ENCODE assay signal across 17 cellular contexts in genomic region chr5:660491-661030, GRCh38. TPM values are rescaled to one million over a fixed set of nuclear protein-coding genes. Genes with fewer than 3 reads are reported as not detected.
A peak's percentile ranks its signal among the peaks of the same experiment; 100 is the strongest.
DNase-seq lines count a peak whose midpoint lies in the region; ATAC-seq, FAIRE-seq and TF ChIP-seq lines count a peak whose summit lies in the region.
"Had no signal": no experiment of that assay in that cellular context is flagged by ENCODE, and none has a peak within 500 bp of the region (broad histone marks: within the 10 kb centered on the region; RNA-seq: fewer than 3 reads in every experiment).

No MANE protein-coding gene starts in this region.

- H3K9me3 Mint-ChIP-seq in Caco-2 (ENCODE audit: unreplicated experiment): peaks cover 6% of the 10 kb centered on the region
- H3K9me3 Mint-ChIP-seq: CD4-positive, alpha-beta T cell; H9 had no signal

- peak overlapping the region; percentile 81 for H3K27ac Mint-ChIP-seq in Caco-2 (ENCODE audit: unreplicated experiment)
- H3K27ac Mint-ChIP-seq: B cell; CD4-positive, alpha-beta T cell; H9 had no signal

- intact Hi-C loops in Caco-2 (cut with micrococcal nuclease; ENCODE audit: unreplicated experiment) (no loop called here), K562 (cut with micrococcal nuclease) (no loop called here), spleen (cut with DNase I; ENCODE audit: low total_unique reads) (no loop called here)

- POLR2A ChIA-PET in Caco-2 (lab: Charles Lee) (no interaction called here), K562 (lab: Yijun Ruan, JAX) (no interaction called here)

- DNase-seq in Caco-2 (no peak), K562 (ENCODE audit: extremely low read depth in 1 of 4, low spot score in 3 of 4) (no peak), spleen (peak; percentile 58), NCI-H1092 treated with DMSO at 0.1 percent for 48 hours (lab: John Stamatoyannopoulos, UW) (no peak), osteoblast (ENCODE audit: insufficient read length, low spot score, missing footprints) (no peak), dermis blood vessel endothelial cell (no peak), SKM-1 (lab: John Stamatoyannopoulos, UW; ENCODE audit: unreplicated experiment) (no peak)
- DNase-seq: C1 segment of cervical spinal cord; CD4-positive, alpha-beta T cell; DMS79; GM23248; H9 had no signal

- no peak overlapping the region for H3K27ac ChIP-seq in K562 (ENCODE audit: extremely low read depth, low read depth, low read length)
- peak overlapping the region; percentile 12 for H3K27ac ChIP-seq in layer of hippocampus (ENCODE audit: low read depth, low read length)
- no peak overlapping the region for H3K27ac ChIP-seq in spleen
- H3K27ac ChIP-seq in osteoblast (ENCODE audit: low read depth, low read length): no peak overlapping the region
- H3K27ac ChIP-seq: GM23248 had no signal

- H3K79me2 ChIP-seq in K562 (ENCODE audit: control insufficient read depth, insufficient read depth, low read length) (no peaks in the 10 kb centered on the region; the same call in 2 of the 3 replicates), osteoblast (ENCODE audit: insufficient read depth, low read length) (no peaks in the 10 kb centered on the region)

- no peak for TF ChIP-seq EP300 in K562 (IDR thresholded peaks at IDR 0.05; ENCODE audit: low read length)

- H3K27me3 ChIP-seq in Caco-2 (replicated peaks; ENCODE audit: control insufficient read depth, insufficient read depth, low read length) (no peaks in the 10 kb centered on the region), K562 (ENCODE audit: control insufficient read depth in 2 of 2, insufficient read depth in 2 of 2, low read length in 2 of 2) (no peaks in the 10 kb centered on the region), layer of hippocampus (ENCODE audit: control insufficient read depth, insufficient read depth, low read length) (no peaks in the 10 kb centered on the region), spleen (replicated peaks in 1 of 7) (no peaks in the 10 kb centered on the region), osteoblast (ENCODE audit: insufficient read depth, low read length) (no peaks in the 10 kb centered on the region)

- in situ Hi-C loops in K562 (cut with MboI): no loop called here

- H3K4me2 ChIP-seq in K562 (ENCODE audit: insufficient read depth, low read length): no peak overlapping the region
- H3K4me2 ChIP-seq in osteoblast (ENCODE audit: insufficient read depth, low read length): no peak overlapping the region

- H3K27me3 Mint-ChIP-seq in Caco-2 (ENCODE audit: insufficient read depth, unreplicated experiment): no peaks in the 10 kb centered on the region
- H3K27me3 Mint-ChIP-seq: B cell; CD4-positive, alpha-beta T cell had no signal

- H3K4me3 Mint-ChIP-seq in Caco-2 (ENCODE audit: unreplicated experiment): no peak overlapping the region
- H3K4me3 Mint-ChIP-seq: B cell; CD4-positive, alpha-beta T cell; H9 had no signal

- H3K4me3 ChIP-seq in Caco-2 (ENCODE audit: low read depth, low read length): no peak overlapping the region
- H3K4me3 ChIP-seq in K562: no peak overlapping the region
- no peak overlapping the region for H3K4me3 ChIP-seq in spleen
- H3K4me3 ChIP-seq in osteoblast (ENCODE audit: insufficient read depth, low read length): no peak overlapping the region
- H3K4me3 ChIP-seq: GM12878, GM23248 had no signal

- TF ChIP-seq CTCF in Caco-2 (IDR thresholded peaks at IDR 0.05; ENCODE audit: insufficient read depth in 1 of 2, low read depth in 1 of 2, low read length in 1 of 2, severe bottlenecking in 1 of 2, unreplicated experiment in 1 of 2) (no peak), K562 (IDR thresholded peaks at IDR 0.05 in 2 of 3, conservative IDR thresholded peaks at IDR 0.05 in 1 of 3; ENCODE audit: insufficient read depth in 2 of 3, low read depth in 1 of 3, low read length in 3 of 3) (no peak), spleen (IDR thresholded peaks at IDR 0.05 in 8 of 11, conservative IDR thresholded peaks at IDR 0.05 in 3 of 11) (no peak), osteoblast (IDR thresholded peaks at IDR 0.05; ENCODE audit: extremely low read depth, low read depth, low read length) (no peak)

- H3K9me3 ChIP-seq in Caco-2 (no peaks in the 10 kb centered on the region), K562 (replicated peaks; ENCODE audit: control insufficient read depth, insufficient read depth, low read depth, low read length) (peaks cover 14% of the 10 kb centered on the region), spleen (peaks cover 0 to 8% (median 0%) of the 10 kb centered on the region in 8 donors), osteoblast (ENCODE audit: low read depth, low read length) (no peaks in the 10 kb centered on the region)

- CTCF ChIA-PET in Caco-2 (lab: Charles Lee): no interaction called here
- CTCF ChIA-PET in K562 (lab: Yijun Ruan, JAX; ENCODE audit: low intra/inter-chr PET ratio): no interaction called here

- H3K36me3 Mint-ChIP-seq in Caco-2 (ENCODE audit: insufficient read depth, unreplicated experiment): peaks cover 70% of the 10 kb centered on the region

- FAIRE-seq in K562 (lab: Jason Lieb, UNC): no peak
- FAIRE-seq: A204.1, GM12878, GM18507 had no signal

- no peak for TF ChIP-seq POLR2A in K562 (conservative IDR thresholded peaks at IDR 0.05)
- TF ChIP-seq POLR2A in spleen (IDR thresholded peaks at IDR 0.05): no peak

- H4K20me1 ChIP-seq in K562 (replicated peaks; ENCODE audit: control insufficient read depth, insufficient read depth, low read length) (no peaks in the 10 kb centered on the region), osteoblast (ENCODE audit: insufficient read depth, low read length) (no peaks in the 10 kb centered on the region)

- H3K9ac ChIP-seq in K562 (ENCODE audit: insufficient read depth in 1 of 2, low read depth in 2 of 2, low read length in 2 of 2): no peak overlapping the region
- H3K9ac ChIP-seq: GM23248 had no signal

- BruUV-seq in Caco-2 (replicated peaks; lab: Mats Ljungman, UMichigan) (no TSS peak), K562 (replicated peaks; lab: Mats Ljungman, UMichigan) (no TSS peak)

- H3K4me1 ChIP-seq in Caco-2: no peaks in the 10 kb centered on the region
- H3K4me1 ChIP-seq in K562 (replicated peaks in 1 of 2; ENCODE audit: control insufficient read depth in 2 of 2, insufficient read depth in 2 of 2, low read length in 2 of 2): peaks cover 13 to 30% of the 10 kb centered on the region in 2 experiments; a peak in 4 of 5 replicates
- H3K4me1 ChIP-seq in spleen: no peaks in the 10 kb centered on the region
- H3K4me1 ChIP-seq in osteoblast (ENCODE audit: insufficient read depth, low read length): peaks cover 14% of the 10 kb centered on the region

- H3K36me3 ChIP-seq in Caco-2 (ENCODE audit: control insufficient read depth, insufficient read depth, low read length) (peaks cover 9% of the 10 kb centered on the region), K562 (ENCODE audit: control insufficient read depth, insufficient read depth, low read length) (peaks cover 91% of the 10 kb centered on the region), spleen (peaks cover 0 to 94% (median 36%) of the 10 kb centered on the region in 6 donors), osteoblast (ENCODE audit: insufficient read depth, low read length) (peaks cover 4% of the 10 kb centered on the region)

- no peak overlapping the region for H2AFZ ChIP-seq in K562 (ENCODE audit: low read depth, low read length)
- H2AFZ ChIP-seq in osteoblast (ENCODE audit: low read length): no peak overlapping the region
- H2AFZ ChIP-seq: GM23248 had no signal

- H3K4me1 Mint-ChIP-seq in Caco-2 (ENCODE audit: low read depth, unreplicated experiment): no peaks in the 10 kb centered on the region
- H3K4me1 Mint-ChIP-seq: H9 had no signal

- 97% methylated on average over 11 of the region's 11 CpGs for WGBS in K562 (ENCODE audit: insufficient coverage, low coverage, missing lambda C conversion rate)
- 94 to 99% (median 97%) methylated on average over 11 of the region's 11 CpGs for WGBS in spleen, 5 donors

- ATAC-seq in K562: no peak
- ATAC-seq: GM12878 had no signal

- no peak for TF ChIP-seq RAD21 in K562 (CRISPR knock-in tag; conservative IDR thresholded peaks at IDR 0.05 in 1 of 2, IDR thresholded peaks at IDR 0.05 in 1 of 2)

- H3K9me1 ChIP-seq in K562 (ENCODE audit: control insufficient read depth, insufficient read depth, low read length): no peaks in the 10 kb centered on the region

RNA-seq across cellular contexts. Expression of gene TPPP, which starts 32.6 kb away (rescaled TPM):
- 0.18 and 0.28 TPM in 2 replicates for total RNA-seq in Caco-2 (2022)
- total RNA-seq in K562 (2011; cell fraction: chromatin; rRNA removed; ENCODE audit: low replicate concordance): 0.11 and 0.28 TPM in 2 replicates
- 0.13 and 0.17 TPM in 2 replicates for total RNA-seq in K562 (2011; cell fraction: nucleolus; rRNA removed)
- 0.15 TPM in 1 of 2 replicates, not detected in the other for total RNA-seq in K562 (2011; cell fraction: nucleoplasm; rRNA removed)
- total RNA-seq in K562 (2014; rRNA removed): not detected in 2 replicates
- total RNA-seq in K562 (2014; rRNA removed; fragmentation: Illumina TruSeq; extraction: Trizol): not detected in 2 replicates
- total RNA-seq in K562 (2015; rRNA removed; fragmentation: Illumina TruSeq; extraction: Trizol): not detected in 2 replicates
- 0.07 TPM in 2 replicates for total RNA-seq in K562 (2021)
- polyA plus RNA-seq in K562 (2011; rRNA removed): 0.01 and 0.03 TPM in 2 replicates
- polyA plus RNA-seq in K562 (2011; cell fraction: cytosol; rRNA removed): 0.04 and 0.06 TPM in 2 replicates
- polyA plus RNA-seq in K562 (2011; cell fraction: nucleus; rRNA removed): 0.06 and 0.11 TPM in 2 replicates
- 0.21 and 0.25 TPM in 2 replicates for polyA plus RNA-seq in K562 (2012)
- 0.01 TPM in 1 of 2 replicates, not detected in the other for polyA plus RNA-seq in K562 (2014; fragmentation: Illumina TruSeq; extraction: Trizol)
- polyA plus RNA-seq in K562 (2014; fragmentation: Nextera tagmentation; extraction: Ambion mirVana): not detected
- not detected in 2 replicates for polyA plus RNA-seq in K562 (2014; rRNA removed)
- 0.11 and 0.12 TPM in 2 replicates for polyA minus RNA-seq in K562 (2011; rRNA and poly(A)+ RNA removed)
- polyA minus RNA-seq in K562 (2011; cell fraction: cytosol; rRNA and poly(A)+ RNA removed): not detected in 2 replicates
- not detected in 2 replicates for polyA minus RNA-seq in K562 (2011; cell fraction: nucleus; rRNA and poly(A)+ RNA removed)
- 10 to 100 TPM in 1 of 7 donors, 1 to 10 TPM in 6; 2.4 to 12.2 (median 4.4) TPM for total RNA-seq in spleen
- under 1 TPM; 0.30 to 0.83 (median 0.41) TPM for polyA plus RNA-seq in spleen
- total RNA-seq in osteoblast: not detected in 2 replicates
- under 0.01 and 0.14 TPM in 2 replicates for total RNA-seq in dermis blood vessel endothelial cell
- total RNA-seq: B cell, GM23248 had no signal
- polyA plus RNA-seq: GM23248 had no signal

RNA-seq across cellular contexts. Expression of gene CEP72, which starts 48.4 kb away (rescaled TPM):
- 36.6 and 38.7 TPM in 2 replicates for total RNA-seq in Caco-2 (2022)
- total RNA-seq in K562 (2011; cell fraction: chromatin; rRNA removed; ENCODE audit: low replicate concordance): 124 and 152 TPM in 2 replicates
- 76.5 and 81.0 TPM in 2 replicates for total RNA-seq in K562 (2011; cell fraction: nucleolus; rRNA removed)
- 63.1 and 68.9 TPM in 2 replicates for total RNA-seq in K562 (2011; cell fraction: nucleoplasm; rRNA removed)
- total RNA-seq in K562 (2014; rRNA removed): 17.6 and 27.4 TPM in 2 replicates
- total RNA-seq in K562 (2014; rRNA removed; fragmentation: Illumina TruSeq; extraction: Trizol): 9.4 and 11.3 TPM in 2 replicates
- total RNA-seq in K562 (2015; rRNA removed; fragmentation: Illumina TruSeq; extraction: Trizol): 16.3 and 17.4 TPM in 2 replicates
- 33.3 and 38.1 TPM in 2 replicates for total RNA-seq in K562 (2021)
- polyA plus RNA-seq in K562 (2011; rRNA removed): 14.0 and 17.8 TPM in 2 replicates
- polyA plus RNA-seq in K562 (2011; cell fraction: cytosol; rRNA removed): 11.8 and 15.1 TPM in 2 replicates
- 32.3 and 49.2 TPM in 2 replicates for polyA plus RNA-seq in K562 (2011; cell fraction: nucleus; rRNA removed)
- polyA plus RNA-seq in K562 (2012): 15.2 and 20.5 TPM in 2 replicates
- polyA plus RNA-seq in K562 (2014; fragmentation: Illumina TruSeq; extraction: Trizol): 14.2 and 15.2 TPM in 2 replicates
- 1 to 10 TPM in 1 of 2 experiments, under 1 TPM in 1; 0.89 to 1.4 TPM for polyA plus RNA-seq in K562 (2014; fragmentation: Nextera tagmentation; extraction: Ambion mirVana)
- 19.9 and 28.6 TPM in 2 replicates for polyA plus RNA-seq in K562 (2014; rRNA removed)
- polyA minus RNA-seq in K562 (2011; rRNA and poly(A)+ RNA removed): 23.6 and 27.4 TPM in 2 replicates
- polyA minus RNA-seq in K562 (2011; cell fraction: cytosol; rRNA and poly(A)+ RNA removed): 19.7 and 26.2 TPM in 2 replicates
- polyA minus RNA-seq in K562 (2011; cell fraction: nucleus; rRNA and poly(A)+ RNA removed): 40.4 and 45.3 TPM in 2 replicates
- total RNA-seq in spleen: 10 to 100 TPM in 4 of 7 donors, 1 to 10 TPM in 3; 8.5 to 13.1 (median 10.4) TPM
- 1 to 10 TPM; 2.1 to 4.5 (median 2.9) TPM for polyA plus RNA-seq in spleen
- 2.7 and 3.3 TPM in 2 replicates for total RNA-seq in osteoblast
- total RNA-seq in dermis blood vessel endothelial cell: 2.9 and 4.7 TPM in 2 replicates
